ENCODE assay signal across 1 cellular context in the genomic region with DNA sequence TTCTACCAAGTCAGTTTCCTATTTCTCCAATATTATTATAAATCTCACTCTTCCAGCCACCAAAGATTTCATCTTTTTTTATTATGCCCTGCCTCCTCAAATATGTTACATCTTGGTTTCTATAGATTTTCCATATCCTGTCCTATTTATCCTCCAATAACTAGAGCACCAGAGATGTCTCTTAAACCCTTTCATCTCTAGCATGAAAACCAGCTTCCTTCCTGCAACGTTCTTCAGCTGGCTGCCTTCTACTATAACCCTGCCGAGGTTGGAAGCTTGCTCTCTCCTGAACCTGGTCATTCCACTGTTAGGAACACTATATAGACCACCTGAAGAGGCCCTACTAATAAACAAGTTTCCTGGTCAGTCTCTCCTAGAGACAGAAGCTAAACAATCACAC.
TF ChIP-seq lines count a peak whose summit lies in the region.

No MANE protein-coding gene starts in this region.

TF ChIP-seq in WTC11, 78 proteins besides CTCF, POLR2A, EP300 and RAD21 (continued from another document):
- TF ChIP-seq, protein P1, sequence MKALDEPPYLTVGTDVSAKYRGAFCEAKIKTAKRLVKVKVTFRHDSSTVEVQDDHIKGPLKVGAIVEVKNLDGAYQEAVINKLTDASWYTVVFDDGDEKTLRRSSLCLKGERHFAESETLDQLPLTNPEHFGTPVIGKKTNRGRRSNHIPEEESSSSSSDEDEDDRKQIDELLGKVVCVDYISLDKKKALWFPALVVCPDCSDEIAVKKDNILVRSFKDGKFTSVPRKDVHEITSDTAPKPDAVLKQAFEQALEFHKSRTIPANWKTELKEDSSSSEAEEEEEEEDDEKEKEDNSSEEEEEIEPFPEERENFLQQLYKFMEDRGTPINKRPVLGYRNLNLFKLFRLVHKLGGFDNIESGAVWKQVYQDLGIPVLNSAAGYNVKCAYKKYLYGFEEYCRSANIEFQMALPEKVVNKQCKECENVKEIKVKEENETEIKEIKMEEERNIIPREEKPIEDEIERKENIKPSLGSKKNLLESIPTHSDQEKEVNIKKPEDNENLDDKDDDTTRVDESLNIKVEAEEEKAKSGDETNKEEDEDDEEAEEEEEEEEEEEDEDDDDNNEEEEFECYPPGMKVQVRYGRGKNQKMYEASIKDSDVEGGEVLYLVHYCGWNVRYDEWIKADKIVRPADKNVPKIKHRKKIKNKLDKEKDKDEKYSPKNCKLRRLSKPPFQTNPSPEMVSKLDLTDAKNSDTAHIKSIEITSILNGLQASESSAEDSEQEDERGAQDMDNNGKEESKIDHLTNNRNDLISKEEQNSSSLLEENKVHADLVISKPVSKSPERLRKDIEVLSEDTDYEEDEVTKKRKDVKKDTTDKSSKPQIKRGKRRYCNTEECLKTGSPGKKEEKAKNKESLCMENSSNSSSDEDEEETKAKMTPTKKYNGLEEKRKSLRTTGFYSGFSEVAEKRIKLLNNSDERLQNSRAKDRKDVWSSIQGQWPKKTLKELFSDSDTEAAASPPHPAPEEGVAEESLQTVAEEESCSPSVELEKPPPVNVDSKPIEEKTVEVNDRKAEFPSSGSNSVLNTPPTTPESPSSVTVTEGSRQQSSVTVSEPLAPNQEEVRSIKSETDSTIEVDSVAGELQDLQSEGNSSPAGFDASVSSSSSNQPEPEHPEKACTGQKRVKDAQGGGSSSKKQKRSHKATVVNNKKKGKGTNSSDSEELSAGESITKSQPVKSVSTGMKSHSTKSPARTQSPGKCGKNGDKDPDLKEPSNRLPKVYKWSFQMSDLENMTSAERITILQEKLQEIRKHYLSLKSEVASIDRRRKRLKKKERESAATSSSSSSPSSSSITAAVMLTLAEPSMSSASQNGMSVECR (CRISPR knock-in tag; IDR thresholded peaks at IDR 0.05; ENCODE audit: borderline replicate concordance): no peak
